In the genomic region with DNA sequence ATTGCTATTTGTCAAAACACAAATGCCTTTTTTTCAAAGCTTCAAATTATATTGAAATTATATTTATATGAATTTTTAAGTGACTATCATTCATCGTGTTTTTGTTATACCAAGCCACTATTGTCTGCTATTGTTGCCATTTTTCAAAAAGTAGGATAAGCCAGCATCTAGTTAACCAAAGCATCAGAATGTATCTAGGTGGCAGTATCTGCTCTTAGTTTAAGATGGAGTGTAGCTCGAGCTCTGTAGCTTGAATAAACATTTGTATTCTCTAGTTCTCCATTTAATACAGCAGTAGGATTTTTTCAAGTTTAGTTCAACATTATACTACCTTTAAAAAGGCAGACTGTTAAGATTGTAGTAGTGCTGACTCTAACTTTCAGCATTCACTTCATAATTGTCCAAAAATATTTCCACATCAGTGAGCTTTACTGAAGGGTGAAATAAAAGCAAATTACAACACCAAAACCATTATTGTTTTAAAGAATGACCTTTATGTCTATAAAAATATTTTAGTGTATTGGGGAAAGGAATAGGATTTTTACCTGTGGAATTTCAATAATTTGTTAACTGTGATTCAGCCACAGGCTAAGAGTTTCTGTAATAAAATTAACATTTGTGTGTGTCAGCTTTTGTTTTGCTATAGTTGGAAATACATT, we compare ENCODE assay signal across 1 cellular context.
TF ChIP-seq lines count a peak whose summit lies in the region.

No MANE protein-coding gene starts in this region.

TF ChIP-seq in SK-N-SH treated with all-trans-retinoic acid at 6 μM for 48 hours, 23 proteins besides CTCF, POLR2A, EP300 and RAD21 (continued from another document):
- TF ChIP-seq TSHZ2 (CRISPR knock-in tag; IDR thresholded peaks at IDR 0.05) (no peak), ZFP30 (CRISPR knock-in tag; IDR thresholded peaks at IDR 0.05) (no peak), BACH2 (CRISPR knock-in tag; IDR thresholded peaks at IDR 0.05; ENCODE audit: borderline replicate concordance) (no peak)
